Comparison of ENCODE assay signal across 24 cellular contexts in the genomic region with DNA sequence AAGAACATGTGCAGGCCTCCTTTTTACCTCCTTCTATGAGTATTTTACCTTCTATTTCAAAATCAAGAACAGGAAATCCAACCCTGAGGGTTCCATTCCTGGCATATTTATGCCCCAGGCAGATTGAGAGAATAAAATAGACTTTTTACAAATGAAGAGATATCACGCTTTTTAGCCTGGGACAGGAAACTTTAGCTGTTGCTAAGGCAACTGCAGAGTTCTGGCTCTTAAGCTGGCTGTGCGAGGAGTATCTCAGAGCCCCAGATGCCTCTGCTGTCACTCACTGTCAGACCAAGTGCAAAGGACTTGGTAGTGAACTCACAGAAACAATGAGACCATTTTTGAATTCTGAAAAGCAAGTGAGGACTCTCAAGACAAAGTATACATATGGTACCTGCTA.
"Had no signal": no experiment of that assay in that cellular context is flagged by ENCODE, and none has a peak within 500 bp of the region (broad histone marks: within the 10 kb centered on the region; RNA-seq: fewer than 3 reads in every experiment).

No MANE protein-coding gene starts in this region.

- DNase-seq: activated CD4-positive, alpha-beta T cell treated with anti-CD3 and anti-CD28 coated beads, Interleukin-2, amount 10 ng/mL, durations not matched to agents 24 days and 14 days; activated CD4-positive, CD25-positive, alpha-beta regulatory T cell; activated CD8-positive, alpha-beta memory T cell treated with anti-CD3 and anti-CD28 coated beads, Interleukin-2, amount 50 U/mL, for 4 hours; activated CD8-positive, alpha-beta T cell treated with anti-CD3 and anti-CD28 coated beads, Interleukin-2, amount 10 ng/mL, durations not matched to agents 7 days and 5 days; activated gamma-delta T cell; activated T-cell treated with anti-CD3 and anti-CD28 coated beads, Interleukin-2, amount 50 U/mL, for 48 hours; amniotic stem cell; cerebellar nuclear complex; dermis blood vessel endothelial cell; effector memory CD8-positive, alpha-beta T cell; heart left ventricle; islet precursor cell; naive thymus-derived CD8-positive, alpha-beta T cell; nucleus accumbens; stimulated activated naive CD8-positive, alpha-beta T cell treated with anti-CD3 and anti-CD28 coated beads, Interleukin-15, Interleukin-2, amounts not matched to agents 100 U/mL and 50 U/mL, for 24 hours had no signal

- H3K4me3 ChIP-seq: heart left ventricle, right atrium auricular region, smooth muscle cell had no signal

- H3K4me3 Mint-ChIP-seq: activated CD4-positive, alpha-beta T cell treated with anti-CD3 and anti-CD28 coated beads, Interleukin-2, amount 10 ng/mL, durations not matched to agents 24 days and 14 days; activated CD8-positive, alpha-beta T cell treated with anti-CD3 and anti-CD28 coated beads, Interleukin-2, amount 10 ng/mL, durations not matched to agents 7 days and 5 days; brain; effector memory CD8-positive, alpha-beta T cell; memory B cell; naive thymus-derived CD8-positive, alpha-beta T cell; type B pancreatic cell had no signal

- H3K27me3 ChIP-seq: heart left ventricle, right atrium auricular region had no signal

- H3K27ac Mint-ChIP-seq: activated CD4-positive, alpha-beta T cell treated with anti-CD3 and anti-CD28 coated beads, Interleukin-2, amount 10 ng/mL, durations not matched to agents 24 days and 14 days; activated CD8-positive, alpha-beta T cell treated with anti-CD3 and anti-CD28 coated beads, Interleukin-2, amount 10 ng/mL, durations not matched to agents 7 days and 5 days; activated naive CD4-positive, alpha-beta T cell treated with anti-CD3 and anti-CD28 coated beads, Interleukin-2, amount 50 U/mL, for 72 hours; effector memory CD8-positive, alpha-beta T cell; memory B cell; naive thymus-derived CD8-positive, alpha-beta T cell; progenitor cell of endocrine pancreas; type B pancreatic cell had no signal

- H3K36me3 Mint-ChIP-seq: brain; memory B cell; naive thymus-derived CD8-positive, alpha-beta T cell; type B pancreatic cell had no signal

- FAIRE-seq: frontal cortex had no signal

- H3K36me3 ChIP-seq: heart left ventricle, right atrium auricular region had no signal

- H3K9me3 ChIP-seq: heart left ventricle, right atrium auricular region had no signal

- H3K9me3 Mint-ChIP-seq: brain; effector memory CD8-positive, alpha-beta T cell; memory B cell had no signal

- H3K4me2 ChIP-seq: smooth muscle cell had no signal

- H3K27me3 Mint-ChIP-seq: activated CD4-positive, alpha-beta T cell treated with anti-CD3 and anti-CD28 coated beads, Interleukin-2, amount 10 ng/mL, durations not matched to agents 24 days and 14 days; brain; progenitor cell of endocrine pancreas; type B pancreatic cell had no signal

- ATAC-seq: activated CD8-positive, alpha-beta T cell treated with anti-CD3 and anti-CD28 coated beads, Interleukin-2, amount 10 ng/mL, durations not matched to agents 7 days and 5 days; activated naive CD4-positive, alpha-beta T cell treated with anti-CD3 and anti-CD28 coated beads, Interleukin-2, amount 50 U/mL, for 72 hours; effector memory CD8-positive, alpha-beta T cell; heart left ventricle; left lobe of liver; naive thymus-derived CD8-positive, alpha-beta T cell; stimulated activated naive CD8-positive, alpha-beta T cell treated with anti-CD3 and anti-CD28 coated beads, Interleukin-15, Interleukin-2, amounts not matched to agents 100 U/mL and 50 U/mL, for 24 hours had no signal

- H3K4me1 Mint-ChIP-seq: activated CD4-positive, alpha-beta T cell treated with anti-CD3 and anti-CD28 coated beads, Interleukin-2, amount 10 ng/mL, durations not matched to agents 24 days and 14 days; memory B cell; naive thymus-derived CD8-positive, alpha-beta T cell had no signal
